In the genomic region with DNA sequence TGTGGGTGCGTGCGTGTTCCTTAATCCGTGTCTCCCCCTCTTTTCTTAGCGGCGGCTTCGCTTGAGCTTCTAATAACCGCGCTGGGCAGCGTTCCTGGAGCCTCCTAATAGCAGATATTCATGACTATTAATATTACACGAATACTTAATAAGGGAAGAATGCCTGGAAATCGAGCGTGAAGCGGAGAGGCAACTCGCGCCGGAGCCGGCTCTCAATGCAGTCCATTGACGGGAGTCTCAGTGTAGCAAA, we compare ENCODE assay signal across 8 cellular contexts. TPM values are rescaled to one million over a fixed set of nuclear protein-coding genes. Genes with fewer than 3 reads are reported as not detected.
DNase-seq lines count a peak whose midpoint lies in the region; ATAC-seq and TF ChIP-seq lines count a peak whose summit lies in the region.

No MANE protein-coding gene starts in this region.

- peak overlapping the region; percentile 89 to 97 (median 91) for H3K4me3 Mint-ChIP-seq in CD4-positive, alpha-beta memory T cell
- peak overlapping the region; percentile 82 to 96 (median 88) for H3K4me3 Mint-ChIP-seq in brain

- peaks cover 2 to 62% (median 54%) of the 10 kb centered on the region in 8 donors for H3K9me3 Mint-ChIP-seq in CD4-positive, alpha-beta memory T cell
- H3K9me3 Mint-ChIP-seq in brain: peaks cover 0 to 12% (median 11%) of the 10 kb centered on the region in 5 experiments

- no peak for TF ChIP-seq POLR2A in uterus (IDR thresholded peaks at IDR 0.05)

- peaks cover 44% of the 10 kb centered on the region for H3K27me3 ChIP-seq in CD4-positive, alpha-beta memory T cell (ENCODE audit: insufficient read depth, low read length)
- no peaks in the 10 kb centered on the region for H3K27me3 ChIP-seq in lung (ENCODE audit: control insufficient read depth, insufficient read depth)
- H3K27me3 ChIP-seq in uterus: peaks cover 24 to 88% of the 10 kb centered on the region in 2 donors

- intact Hi-C loops in CD4-positive, alpha-beta memory T cell (cut with micrococcal nuclease): no loop called here
- intact Hi-C loops in uterus (cut with DNase I; ENCODE audit: low total_unique reads): no loop called here

- peaks cover 0 to 26% of the 10 kb centered on the region in 2 donors for H3K36me3 Mint-ChIP-seq in CD4-positive, alpha-beta memory T cell
- peaks cover 3% of the 10 kb centered on the region for H3K36me3 Mint-ChIP-seq in brain

- TF ChIP-seq CTCF in brain (conservative IDR thresholded peaks at IDR 0.05): no peak
- TF ChIP-seq CTCF in lung (IDR thresholded peaks at IDR 0.05; ENCODE audit: control extremely low read depth, extremely low read depth): no peak
- TF ChIP-seq CTCF in uterus (IDR thresholded peaks at IDR 0.05): no peak

- peak overlapping the region; percentile 5 to 90 (median 87) for H3K27ac Mint-ChIP-seq in CD4-positive, alpha-beta memory T cell
- peak overlapping the region in 3 of 5 experiments; percentile 89 to 92 (median 91) for H3K27ac Mint-ChIP-seq in brain

- H3K4me1 ChIP-seq in CD4-positive, alpha-beta memory T cell (ENCODE audit: insufficient read depth, low read length): peaks cover 36% of the 10 kb centered on the region
- H3K4me1 ChIP-seq in lung (ENCODE audit: control insufficient read depth in 2 of 2, insufficient read depth in 2 of 2, low read length in 2 of 2) (peaks cover 7 to 24% of the 10 kb centered on the region in 2 donors), uterus (peaks cover 0 to 31% of the 10 kb centered on the region in 2 donors)

- H3K4me3 ChIP-seq in CD4-positive, alpha-beta memory T cell (ENCODE audit: low read length in 2 of 2): peak overlapping the region; percentile 42 to 67
- peak overlapping the region; percentile 56 for H3K4me3 ChIP-seq in lung
- H3K4me3 ChIP-seq in uterus: peak overlapping the region; percentile 23 to 49

- H3K36me3 ChIP-seq in CD4-positive, alpha-beta memory T cell (ENCODE audit: insufficient read depth, low read length): no peaks in the 10 kb centered on the region
- no peaks in the 10 kb centered on the region for H3K36me3 ChIP-seq in lung (ENCODE audit: control insufficient read depth in 2 of 2, insufficient read depth in 2 of 2, low read length in 2 of 2)
- no peaks in the 10 kb centered on the region for H3K36me3 ChIP-seq in uterus

- CTCF ChIA-PET in CD4-positive, alpha-beta memory T cell (lab: Charles Lee; ENCODE audit: partially characterized antibody): no interaction called here

- peaks cover 19 to 54% (median 34%) of the 10 kb centered on the region in 4 donors for H3K4me1 Mint-ChIP-seq in CD4-positive, alpha-beta memory T cell
- H3K4me1 Mint-ChIP-seq in brain: peaks cover 60% of the 10 kb centered on the region

- no peaks in the 10 kb centered on the region for H3K9me3 ChIP-seq in CD4-positive, alpha-beta memory T cell (ENCODE audit: control insufficient read depth in 1 of 2, low read length in 2 of 2)
- H3K9me3 ChIP-seq in lung (ENCODE audit: control insufficient read depth in 2 of 2, insufficient read depth in 1 of 2, low read length in 1 of 2) (peaks cover 0 to 26% of the 10 kb centered on the region in 2 donors), uterus (no peaks in the 10 kb centered on the region)

- no peak for DNase-seq in CD4-positive, alpha-beta memory T cell
- DNase-seq in lung (ENCODE audit: low spot score) (no peak), uterus (peak in 1 of 2 donors; percentile 31), cortex of kidney (lab: John Stamatoyannopoulos, UW) (no peak)
- no peak for DNase-seq in effector CD4-positive, alpha-beta T cell

- no peak overlapping the region for H3K27ac ChIP-seq in CD4-positive, alpha-beta memory T cell (ENCODE audit: low read depth, low read length)
- no peak overlapping the region for H3K27ac ChIP-seq in lung (ENCODE audit: low read depth in 1 of 2, low read length in 1 of 2)
- no peak overlapping the region for H3K27ac ChIP-seq in uterus

- peaks cover 60 to 66% of the 10 kb centered on the region in 2 donors for H3K27me3 Mint-ChIP-seq in CD4-positive, alpha-beta memory T cell
- H3K27me3 Mint-ChIP-seq in brain: peaks cover 99% of the 10 kb centered on the region

- ATAC-seq in HG02870 (IDR thresholded peaks at IDR 0.05; ENCODE audit: unreplicated experiment) (peak; percentile 3), lung (ENCODE audit: insufficient read depth, low FRiP score) (peak; percentile 8), HG02759 (IDR thresholded peaks at IDR 0.05; ENCODE audit: unreplicated experiment) (no peak)

- POLR2A ChIA-PET in CD4-positive, alpha-beta memory T cell (lab: Charles Lee; ENCODE audit: partially characterized antibody): interaction anchor here (1.0 kb wide), 1 partner anchor 26 kb away, joined by 3 read pairs; no protein-coding TSS in a partner anchor

- 0 to 2% methylated on average over 18 of the region's 18 CpGs for WGBS in lung, 2 donors

RNA-seq across cellular contexts. Expression of gene TFAP2A, which starts 3.0 kb away (rescaled TPM):
- total RNA-seq in CD4-positive, alpha-beta memory T cell: not detected
- not detected for polyA plus RNA-seq in CD4-positive, alpha-beta memory T cell
- polyA plus RNA-seq in brain (ENCODE audit: insufficient read depth, low read depth, low replicate concordance): 18.1 TPM
- total RNA-seq in lung: 1 to 10 TPM in 1 of 2 donors, under 1 TPM in 1; 0.14 to 2.7 TPM
- under 1 TPM; 0.55 to 0.73 TPM for polyA plus RNA-seq in lung
- under 1 TPM in 2 of 4 donors, not detected in 2; 0.21 TPM for total RNA-seq in uterus
